Comparison of ENCODE assay signal across 12 cellular contexts in the genomic region with DNA sequence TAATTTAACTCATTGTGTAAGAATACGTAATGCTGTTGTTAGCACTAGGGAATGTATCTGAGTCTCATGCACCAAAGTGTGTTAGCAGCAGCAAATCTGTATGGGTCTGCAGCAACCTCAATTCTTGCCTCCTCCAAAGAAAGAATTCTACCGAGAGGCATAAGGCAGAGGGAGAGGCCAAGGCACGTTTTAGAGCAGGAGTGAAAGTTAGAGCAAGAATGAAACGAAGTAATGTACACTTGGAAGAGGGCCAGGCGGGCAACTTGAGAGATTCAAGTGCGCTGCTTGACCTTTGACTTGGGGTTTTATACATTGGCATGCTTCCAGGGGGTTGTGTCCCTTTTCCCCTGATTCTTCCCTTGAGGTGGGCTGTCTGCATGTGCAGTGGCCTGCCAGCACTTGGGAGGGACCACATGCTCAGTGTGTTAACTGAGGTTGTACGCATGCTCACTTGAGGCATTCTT. TPM values are rescaled to one million over a fixed set of nuclear protein-coding genes. Genes with fewer than 3 reads are reported as not detected.
DNase-seq lines count a peak whose midpoint lies in the region; ATAC-seq and TF ChIP-seq lines count a peak whose summit lies in the region.
"Had no signal": no experiment of that assay in that cellular context is flagged by ENCODE, and none has a peak within 500 bp of the region (broad histone marks: within the 10 kb centered on the region; RNA-seq: fewer than 3 reads in every experiment).

No MANE protein-coding gene starts in this region.

- intact Hi-C loops in cardiac septum (cut with DNase I) (loop anchor here (2.0 to 5.0 kb wide), 2 partner anchors 93 to 111 kb away; no protein-coding TSS in a partner anchor), upper lobe of right lung (cut with DNase I) (loop anchor here (10.0 kb wide), 1 partner anchor 75 kb away; no protein-coding TSS in a partner anchor)

- H2AFZ ChIP-seq in neuron (ENCODE audit: low read depth, low read length) = no peak overlapping the region

- CTCF ChIA-PET in activated CD8-positive, alpha-beta T cell treated with anti-CD3 and anti-CD28 coated beads, Interleukin-2, amount 10 ng/mL, durations not matched to agents 7 days and 5 days (lab: Charles Lee) = interaction anchor here (0.7 kb wide), 1 partner anchor 112 kb away, joined by 3 read pairs; no protein-coding TSS in a partner anchor

- H3K4me1 Mint-ChIP-seq in activated CD8-positive, alpha-beta T cell treated with anti-CD3 and anti-CD28 coated beads, Interleukin-2, amount 10 ng/mL, durations not matched to agents 7 days and 5 days (ENCODE audit: low read depth) = peaks cover 12% of the 10 kb centered on the region

- H3K4me3 ChIP-seq in cardiac muscle cell = peak overlapping the region; percentile 82
- H3K4me3 ChIP-seq in fibroblast of the aortic adventitia (ENCODE audit: low read depth, low read length) = peak overlapping the region; percentile 41
- H3K4me3 ChIP-seq in neuron (ENCODE audit: low read length) = peak overlapping the region; percentile 99
- peak overlapping the region; percentile 73 for H3K4me3 ChIP-seq in upper lobe of right lung

- no peak overlapping the region for H3K27ac Mint-ChIP-seq in activated CD8-positive, alpha-beta T cell treated with anti-CD3 and anti-CD28 coated beads, Interleukin-2, amount 10 ng/mL, durations not matched to agents 7 days and 5 days
- H3K27ac Mint-ChIP-seq: activated CD4-positive, alpha-beta T cell treated with anti-CD3 and anti-CD28 coated beads for 36 hours had no signal

- ATAC-seq in upper lobe of right lung = no peak
- ATAC-seq in activated CD8-positive, alpha-beta T cell treated with anti-CD3 and anti-CD28 coated beads, Interleukin-2, amount 10 ng/mL, durations not matched to agents 7 days and 5 days = no peak
- ATAC-seq: activated CD4-positive, alpha-beta T cell treated with anti-CD3 and anti-CD28 coated beads for 36 hours had no signal

- H3K36me3 Mint-ChIP-seq in activated CD8-positive, alpha-beta T cell treated with anti-CD3 and anti-CD28 coated beads, Interleukin-2, amount 10 ng/mL, durations not matched to agents 7 days and 5 days (ENCODE audit: low read depth) = no peaks in the 10 kb centered on the region

- no peak overlapping the region for H3K4me3 Mint-ChIP-seq in activated CD8-positive, alpha-beta T cell treated with anti-CD3 and anti-CD28 coated beads, Interleukin-2, amount 10 ng/mL, durations not matched to agents 7 days and 5 days
- H3K4me3 Mint-ChIP-seq: activated CD4-positive, alpha-beta T cell treated with anti-CD3 and anti-CD28 coated beads for 36 hours had no signal

- peaks cover 33% of the 10 kb centered on the region for H3K27me3 Mint-ChIP-seq in activated CD8-positive, alpha-beta T cell treated with anti-CD3 and anti-CD28 coated beads, Interleukin-2, amount 10 ng/mL, durations not matched to agents 7 days and 5 days (ENCODE audit: low read depth)

- no peak overlapping the region for H3K27ac ChIP-seq in cardiac muscle cell
- no peak overlapping the region for H3K27ac ChIP-seq in upper lobe of right lung

- H3K9me3 ChIP-seq in cardiac muscle cell (ENCODE audit: low read depth) (no peaks in the 10 kb centered on the region), neuron (ENCODE audit: low read length) (no peaks in the 10 kb centered on the region), upper lobe of right lung (no peaks in the 10 kb centered on the region)

- DNase-seq in cardiac muscle cell (ENCODE audit: low read depth in 1 of 2, low spot score in 1 of 2) (peak in 1 of 2 donors; percentile 38), cardiac septum (ENCODE audit: low spot score) (no peak), fibroblast of the aortic adventitia (ENCODE audit: low read depth) (no peak), upper lobe of right lung (no peak), NCI-H510A (lab: John Stamatoyannopoulos, UW) (no peak)
- no peak for DNase-seq in activated naive CD4-positive, alpha-beta T cell treated with anti-CD3 and anti-CD28 coated beads, Interleukin-2, amount 50 U/mL, for 16 hours
- DNase-seq in activated CD8-positive, alpha-beta T cell treated with anti-CD3 and anti-CD28 coated beads, Interleukin-2, amount 10 ng/mL, durations not matched to agents 7 days and 5 days = no peak
- DNase-seq: activated CD4-positive, alpha-beta T cell treated with anti-CD3 and anti-CD28 coated beads for 36 hours; activated naive CD4-positive, alpha-beta T cell; NCI-H2107; stimulated activated CD4-positive, alpha-beta T cell treated with anti-CD3 and anti-CD28 coated beads, Interleukin-2, amount 100 ng/mL, for 48 hours had no signal

- TF ChIP-seq CTCF in cardiac muscle cell (IDR thresholded peaks at IDR 0.05; ENCODE audit: low read depth, low read length) (no peak), fibroblast of the aortic adventitia (IDR thresholded peaks at IDR 0.05; ENCODE audit: insufficient read depth, low read length) (no peak), upper lobe of right lung (IDR thresholded peaks at IDR 0.05) (no peak)

- POLR2A ChIA-PET in activated CD8-positive, alpha-beta T cell treated with anti-CD3 and anti-CD28 coated beads, Interleukin-2, amount 10 ng/mL, durations not matched to agents 7 days and 5 days (lab: Charles Lee) = no interaction called here

- no peaks in the 10 kb centered on the region for H3K27me3 ChIP-seq in cardiac muscle cell
- no peaks in the 10 kb centered on the region for H3K27me3 ChIP-seq in neuron (ENCODE audit: insufficient read depth, low read length)
- no peaks in the 10 kb centered on the region for H3K27me3 ChIP-seq in upper lobe of right lung

- H3K4me1 ChIP-seq in cardiac muscle cell (ENCODE audit: low read depth) (peaks cover 29% of the 10 kb centered on the region), neuron (ENCODE audit: insufficient read depth, low read length) (peaks cover 32% of the 10 kb centered on the region), upper lobe of right lung (peaks cover 24% of the 10 kb centered on the region)

- H3K9me3 Mint-ChIP-seq in activated CD8-positive, alpha-beta T cell treated with anti-CD3 and anti-CD28 coated beads, Interleukin-2, amount 10 ng/mL, durations not matched to agents 7 days and 5 days (ENCODE audit: insufficient read depth) = no peaks in the 10 kb centered on the region

- H3K36me3 ChIP-seq in cardiac muscle cell (no peaks in the 10 kb centered on the region), neuron (ENCODE audit: insufficient read depth, low read length) (peaks cover 12% of the 10 kb centered on the region), upper lobe of right lung (no peaks in the 10 kb centered on the region)

RNA-seq across cellular contexts. Expression of a gene that starts 2.5 kb away (rescaled TPM):
- total RNA-seq in cardiac muscle cell (101 and 108 TPM in 2 replicates), cardiac septum (106 TPM), fibroblast of the aortic adventitia (ENCODE audit: low replicate concordance) (211 and 318 TPM in 2 replicates), upper lobe of right lung (215 TPM)
- polyA plus RNA-seq in cardiac muscle cell = 135 and 156 TPM in 2 replicates
- total RNA-seq in activated CD8-positive, alpha-beta T cell treated with anti-CD3 and anti-CD28 coated beads, Interleukin-2, amount 10 ng/mL, durations not matched to agents 7 days and 5 days = 1 to 10 TPM; 6.1 to 7.2 TPM

Comparison
In these comparisons a context has a peak if more than half of its experiments do, and no peak if none do; other contexts are left out.
1. H3K4me3 ChIP-seq: peak in every context shown above with its lines; median percentile 99 in neuron; 82 in cardiac muscle cell; 73 in upper lobe of right lung; 41 in fibroblast of the aortic adventitia.
2. RNA of a gene that starts 2.5 kb away (total RNA-seq): 215 TPM in upper lobe of right lung (single experiment), 211 to 318 TPM in fibroblast of the aortic adventitia, 106 TPM in cardiac septum (single experiment) and 101 to 108 TPM in cardiac muscle cell; 6.1 to 7.2 TPM in activated CD8-positive, alpha-beta T cell treated with anti-CD3 and anti-CD28 coated beads, Interleukin-2, amount 10 ng/mL, durations not matched to agents 7 days and 5 days; every median in the first group is over 10 times any median in the second.